ENCODE assay signal across 8 cellular contexts in genomic region chrX:149539283-149540132, GRCh38. TPM values are rescaled to one million over a fixed set of nuclear protein-coding genes. Genes with fewer than 3 reads are reported as not detected.
DNase-seq lines count a peak whose midpoint lies in the region; ATAC-seq, FAIRE-seq and TF ChIP-seq lines count a peak whose summit lies in the region.

No MANE protein-coding gene starts in this region.

- in situ Hi-C loops in HepG2 (cut with HindIII; ENCODE audit: extremely low pct_ligation_motif_present, low pct_unique_long_range_greater_than_20kb), result no loop called here

- DNase-seq in BE2C (peak; percentile 88), NCI-H526 treated with DMSO at 0.1 percent for 48 hours (lab: John Stamatoyannopoulos, UW) (peak; percentile 92), dedifferentiated amniotic fluid mesenchymal stem cell (ENCODE audit: extremely low spot score) (peak; percentile 83), HepG2 (ENCODE audit: low spot score) (peak; percentile 81)
- DNase-seq in activated CD4-positive, alpha-beta T cell treated with anti-CD3 and anti-CD28 coated beads, Interleukin-2, amount 10 ng/mL, durations not matched to agents 7 days and 5 days, result peak; percentile 92
- peak; percentile 77 for DNase-seq in stimulated activated CD4-positive, alpha-beta T cell treated with anti-CD3 and anti-CD28 coated beads, Interleukin-4, amount 100 ng/mL, for 1 hour

- no peaks in the 10 kb centered on the region for H3K79me2 ChIP-seq in HepG2 (ENCODE audit: insufficient read depth, low read length)

- intact Hi-C loops in HepG2 (cut with micrococcal nuclease; ENCODE audit: unreplicated experiment), result loop anchor here (1.0 kb wide), 1 partner anchor 27 kb away; no protein-coding TSS in a partner anchor

- H2AFZ ChIP-seq in HepG2 (ENCODE audit: low read length), result no peak overlapping the region

- no peak for TF ChIP-seq CTCF in BE2C (IDR thresholded peaks at IDR 0.05; ENCODE audit: low read depth, low read length)
- no peak for TF ChIP-seq CTCF in HepG2 (CRISPR knock-in tag; IDR thresholded peaks at IDR 0.05)

- H3K4me3 ChIP-seq in BE2C (ENCODE audit: low read depth, low read length), result peak overlapping the region; percentile 55
- H3K4me3 ChIP-seq in HepG2 (replicated peaks in 1 of 3; ENCODE audit: insufficient read depth in 1 of 3, low read depth in 2 of 3, low read length in 3 of 3), result peak overlapping the region; percentile 45 to 66 (median 63)

- CTCF ChIA-PET in activated CD4-positive, alpha-beta T cell treated with anti-CD3 and anti-CD28 coated beads, Interleukin-2, amount 10 ng/mL, durations not matched to agents 7 days and 5 days (lab: Charles Lee), result interaction anchor here (0.7 to 2.4 kb wide), 4 partner anchors 9 to 401 kb away, joined by 3 to 8 read pairs (median 5); no protein-coding TSS in a partner anchor
- CTCF ChIA-PET in HepG2 (lab: Yijun Ruan, JAX; ENCODE audit: low intra/inter-chr PET ratio, low total read pairs), result no interaction called here

- H3K27me3 ChIP-seq in BE2C (no peaks in the 10 kb centered on the region), HepG2 (ENCODE audit: control insufficient read depth in 1 of 2, insufficient read depth in 2 of 2, low read length in 2 of 2) (no peaks in the 10 kb centered on the region)

- peak overlapping the region; percentile 85 for H3K4me3 Mint-ChIP-seq in activated CD4-positive, alpha-beta T cell treated with anti-CD3 and anti-CD28 coated beads, Interleukin-2, amount 10 ng/mL, durations not matched to agents 7 days and 5 days

- peak overlapping the region; percentile 65 for H3K4me2 ChIP-seq in HepG2 (ENCODE audit: low read depth, low read length)

- H3K4me1 Mint-ChIP-seq in activated CD4-positive, alpha-beta T cell treated with anti-CD3 and anti-CD28 coated beads, Interleukin-2, amount 10 ng/mL, durations not matched to agents 7 days and 5 days, result peaks cover 6% of the 10 kb centered on the region

- no peaks in the 10 kb centered on the region for H3K9me3 ChIP-seq in BE2C
- H3K9me3 ChIP-seq in HepG2 (ENCODE audit: low read length), result no peaks in the 10 kb centered on the region

- BruUV-seq in HepG2 (replicated peaks; lab: Mats Ljungman, UMichigan), result no TSS peak

- no peak for TF ChIP-seq RAD21 in HepG2 (CRISPR knock-in tag; IDR thresholded peaks at IDR 0.05)

- ATAC-seq in GM19328 (IDR thresholded peaks at IDR 0.05; ENCODE audit: unreplicated experiment), result peak; percentile 39
- ATAC-seq in HG03460 (IDR thresholded peaks at IDR 0.05; ENCODE audit: unreplicated experiment), result peak; percentile 43
- peak; percentile 66 for ATAC-seq in HepG2

- H3K36me3 Mint-ChIP-seq in activated CD4-positive, alpha-beta T cell treated with anti-CD3 and anti-CD28 coated beads, Interleukin-2, amount 10 ng/mL, durations not matched to agents 7 days and 5 days (ENCODE audit: low read depth), result no peaks in the 10 kb centered on the region

- H3K27ac ChIP-seq in HepG2 (ENCODE audit: extremely low read length, insufficient read depth, low read length), result peak overlapping the region; percentile 57

- no peak overlapping the region for H3K9ac ChIP-seq in HepG2 (ENCODE audit: insufficient read depth, low read depth, low read length)

- no peak for TF ChIP-seq POLR2A in HepG2 (IDR thresholded peaks at IDR 0.05; ENCODE audit: insufficient read depth in 1 of 2, low read depth in 2 of 2, low read length in 2 of 2)

- WGBS in HepG2 (ENCODE audit: low lambda C conversion rate), result 3% methylated on average over 26 of the region's 34 CpGs

- FAIRE-seq in HepG2 (lab: Jason Lieb, UNC), result peak; percentile 90

- H3K27me3 Mint-ChIP-seq in activated CD4-positive, alpha-beta T cell treated with anti-CD3 and anti-CD28 coated beads, Interleukin-2, amount 10 ng/mL, durations not matched to agents 7 days and 5 days, result no peaks in the 10 kb centered on the region

- no peaks in the 10 kb centered on the region for H3K4me1 ChIP-seq in BE2C
- H3K4me1 ChIP-seq in HepG2 (ENCODE audit: insufficient read depth, low read length), result no peaks in the 10 kb centered on the region

- H3K27ac Mint-ChIP-seq in activated CD4-positive, alpha-beta T cell treated with anti-CD3 and anti-CD28 coated beads, Interleukin-2, amount 10 ng/mL, durations not matched to agents 7 days and 5 days, result peak overlapping the region; percentile 90

- H3K36me3 ChIP-seq in BE2C (no peaks in the 10 kb centered on the region), HepG2 (replicated peaks in 1 of 2; ENCODE audit: control insufficient read depth in 1 of 2, insufficient read depth in 2 of 2, low read length in 2 of 2) (no peaks in the 10 kb centered on the region)

- TF ChIP-seq EP300 in HepG2 (IDR thresholded peaks at IDR 0.05; ENCODE audit: low read depth in 2 of 2, low read length in 2 of 2), result no peak
- no peak for TF ChIP-seq EP300 in HepG2 (CRISPR knock-in tag; IDR thresholded peaks at IDR 0.05; ENCODE audit: borderline replicate concordance)

- POLR2A ChIA-PET in activated CD4-positive, alpha-beta T cell treated with anti-CD3 and anti-CD28 coated beads, Interleukin-2, amount 10 ng/mL, durations not matched to agents 7 days and 5 days (lab: Charles Lee), result interaction anchor here (0.8 to 1.7 kb wide), 3 partner anchors 11 to 401 kb away, joined by 3 to 7 read pairs (median 4); no protein-coding TSS in a partner anchor
- POLR2A ChIA-PET in HepG2 (lab: Yijun Ruan, JAX), result interaction anchor here (1.1 to 2.1 kb wide), 5 partner anchors 10 to 1655 kb away, joined by 3 to 16 read pairs (median 5); partner anchors contain the start of genes EOLA2 and IDS

- H3K9me3 Mint-ChIP-seq in activated CD4-positive, alpha-beta T cell treated with anti-CD3 and anti-CD28 coated beads, Interleukin-2, amount 10 ng/mL, durations not matched to agents 7 days and 5 days, result no peaks in the 10 kb centered on the region

- H4K20me1 ChIP-seq in HepG2 (ENCODE audit: insufficient read depth, low read length), result no peaks in the 10 kb centered on the region

RNA-seq across cellular contexts. Expression of gene EOLA1, which starts 1.3 kb away (rescaled TPM):
- polyA plus RNA-seq in BE2C (2012; ENCODE audit: insufficient read depth, insufficient read length, low read depth), result 53.4 TPM
- total RNA-seq in activated CD4-positive, alpha-beta T cell treated with anti-CD3 and anti-CD28 coated beads, Interleukin-2, amount 10 ng/mL, durations not matched to agents 7 days and 5 days, result 10 to 100 TPM; 33.2 to 37.2 TPM
- 8.9 and 9.6 TPM in 2 replicates for total RNA-seq in HepG2 (2016; rRNA removed; fragmentation: Illumina TruSeq; extraction: Trizol)
- 3.6 and 5.2 TPM in 2 replicates for total RNA-seq in HepG2 (2016; cell fraction: cytosol; rRNA removed; fragmentation: Illumina TruSeq; extraction: Trizol; ENCODE audit: low read depth)
- 8.9 and 10.7 TPM in 2 replicates for total RNA-seq in HepG2 (2016; cell fraction: insoluble cytoplasmic fraction; rRNA removed; fragmentation: Illumina TruSeq; extraction: Trizol)
- total RNA-seq in HepG2 (2016; cell fraction: membrane; rRNA removed; fragmentation: Illumina TruSeq; extraction: Trizol), result 5.9 and 7.1 TPM in 2 replicates
- total RNA-seq in HepG2 (2016; cell fraction: nucleus; rRNA removed; fragmentation: Illumina TruSeq; extraction: Trizol), result 4.8 and 7.2 TPM in 2 replicates
- 6.5 and 7.8 TPM in 2 replicates for polyA plus RNA-seq in HepG2 (2011; rRNA removed)
- polyA plus RNA-seq in HepG2 (2011; cell fraction: cytosol; rRNA removed), result 6.9 and 7.2 TPM in 2 replicates
- polyA plus RNA-seq in HepG2 (2011; cell fraction: nucleus; rRNA removed), result 8.6 and 9.2 TPM in 2 replicates
- polyA plus RNA-seq in HepG2 (2012), result 7.2 and 9.2 TPM in 2 replicates
- 3.2 and 3.3 TPM in 2 replicates for polyA plus RNA-seq in HepG2 (2016; cell fraction: cytosol; fragmentation: Illumina TruSeq; extraction: Trizol; ENCODE audit: low read depth)
- 10.4 and 11.2 TPM in 2 replicates for polyA plus RNA-seq in HepG2 (2016; cell fraction: insoluble cytoplasmic fraction; fragmentation: Illumina TruSeq; extraction: Trizol; ENCODE audit: low read depth)
- polyA plus RNA-seq in HepG2 (2016; cell fraction: membrane; fragmentation: Illumina TruSeq; extraction: Trizol; ENCODE audit: low read depth), result 4.5 and 5.7 TPM in 2 replicates
- 9.0 and 9.1 TPM in 2 replicates for polyA plus RNA-seq in HepG2 (2016; cell fraction: nucleus; fragmentation: Illumina TruSeq; extraction: Trizol; ENCODE audit: insufficient read depth, low read depth)
- polyA minus RNA-seq in HepG2 (2011; rRNA and poly(A)+ RNA removed; ENCODE audit: low replicate concordance), result 8.5 and 13.4 TPM in 2 replicates
- 3.7 and 4.0 TPM in 2 replicates for polyA minus RNA-seq in HepG2 (2011; cell fraction: cytosol; rRNA and poly(A)+ RNA removed)
- 6.4 and 8.7 TPM in 2 replicates for polyA minus RNA-seq in HepG2 (2011; cell fraction: nucleus; rRNA and poly(A)+ RNA removed)

RNA-seq across cellular contexts. Expression of gene HSFX3, which starts 10.2 kb away (rescaled TPM):
- polyA plus RNA-seq in BE2C (2012; ENCODE audit: insufficient read depth, insufficient read length, low read depth), result not detected
- not detected for total RNA-seq in activated CD4-positive, alpha-beta T cell treated with anti-CD3 and anti-CD28 coated beads, Interleukin-2, amount 10 ng/mL, durations not matched to agents 7 days and 5 days
- total RNA-seq in HepG2 (2016; rRNA removed; fragmentation: Illumina TruSeq; extraction: Trizol), result not detected in 2 replicates
- not detected in 2 replicates for total RNA-seq in HepG2 (2016; cell fraction: cytosol; rRNA removed; fragmentation: Illumina TruSeq; extraction: Trizol; ENCODE audit: low read depth)
- total RNA-seq in HepG2 (2016; cell fraction: insoluble cytoplasmic fraction; rRNA removed; fragmentation: Illumina TruSeq; extraction: Trizol), result not detected in 2 replicates
- total RNA-seq in HepG2 (2016; cell fraction: membrane; rRNA removed; fragmentation: Illumina TruSeq; extraction: Trizol), result not detected in 2 replicates
- total RNA-seq in HepG2 (2016; cell fraction: nucleus; rRNA removed; fragmentation: Illumina TruSeq; extraction: Trizol), result not detected in 2 replicates
- polyA plus RNA-seq in HepG2 (2011; rRNA removed), result not detected in 2 replicates
- not detected in 2 replicates for polyA plus RNA-seq in HepG2 (2011; cell fraction: cytosol; rRNA removed)
- polyA plus RNA-seq in HepG2 (2011; cell fraction: nucleus; rRNA removed), result not detected in 2 replicates
- not detected in 2 replicates for polyA plus RNA-seq in HepG2 (2012)
- not detected in 2 replicates for polyA plus RNA-seq in HepG2 (2016; cell fraction: cytosol; fragmentation: Illumina TruSeq; extraction: Trizol; ENCODE audit: low read depth)
- polyA plus RNA-seq in HepG2 (2016; cell fraction: insoluble cytoplasmic fraction; fragmentation: Illumina TruSeq; extraction: Trizol; ENCODE audit: low read depth), result not detected in 2 replicates
- polyA plus RNA-seq in HepG2 (2016; cell fraction: membrane; fragmentation: Illumina TruSeq; extraction: Trizol; ENCODE audit: low read depth), result not detected in 2 replicates
- not detected in 2 replicates for polyA plus RNA-seq in HepG2 (2016; cell fraction: nucleus; fragmentation: Illumina TruSeq; extraction: Trizol; ENCODE audit: insufficient read depth, low read depth)
- polyA minus RNA-seq in HepG2 (2011; rRNA and poly(A)+ RNA removed; ENCODE audit: low replicate concordance), result not detected in 2 replicates
- polyA minus RNA-seq in HepG2 (2011; cell fraction: cytosol; rRNA and poly(A)+ RNA removed), result not detected in 2 replicates
- not detected in 2 replicates for polyA minus RNA-seq in HepG2 (2011; cell fraction: nucleus; rRNA and poly(A)+ RNA removed)

RNA-seq across cellular contexts. Expression of gene IDS, which starts 34.4 kb away (rescaled TPM):
- 213 TPM for polyA plus RNA-seq in BE2C (2012; ENCODE audit: insufficient read depth, insufficient read length, low read depth)
- total RNA-seq in activated CD4-positive, alpha-beta T cell treated with anti-CD3 and anti-CD28 coated beads, Interleukin-2, amount 10 ng/mL, durations not matched to agents 7 days and 5 days, result 10 to 100 TPM; 52.6 to 55.7 TPM
- total RNA-seq in HepG2 (2016; rRNA removed; fragmentation: Illumina TruSeq; extraction: Trizol), result 2.2 and 3.4 TPM in 2 replicates
- 5.6 and 5.8 TPM in 2 replicates for total RNA-seq in HepG2 (2016; cell fraction: cytosol; rRNA removed; fragmentation: Illumina TruSeq; extraction: Trizol; ENCODE audit: low read depth)
- 2.3 and 2.7 TPM in 2 replicates for total RNA-seq in HepG2 (2016; cell fraction: insoluble cytoplasmic fraction; rRNA removed; fragmentation: Illumina TruSeq; extraction: Trizol)
- 9.5 and 10.0 TPM in 2 replicates for total RNA-seq in HepG2 (2016; cell fraction: membrane; rRNA removed; fragmentation: Illumina TruSeq; extraction: Trizol)
- total RNA-seq in HepG2 (2016; cell fraction: nucleus; rRNA removed; fragmentation: Illumina TruSeq; extraction: Trizol), result 2.6 TPM in 2 replicates
- polyA plus RNA-seq in HepG2 (2011; rRNA removed), result 11.9 and 13.6 TPM in 2 replicates
- polyA plus RNA-seq in HepG2 (2011; cell fraction: cytosol; rRNA removed), result 8.0 and 12.1 TPM in 2 replicates
- 8.6 and 12.4 TPM in 2 replicates for polyA plus RNA-seq in HepG2 (2011; cell fraction: nucleus; rRNA removed)
- 6.3 and 8.7 TPM in 2 replicates for polyA plus RNA-seq in HepG2 (2012)
- 9.2 and 10.7 TPM in 2 replicates for polyA plus RNA-seq in HepG2 (2016; cell fraction: cytosol; fragmentation: Illumina TruSeq; extraction: Trizol; ENCODE audit: low read depth)
- 3.4 and 3.8 TPM in 2 replicates for polyA plus RNA-seq in HepG2 (2016; cell fraction: insoluble cytoplasmic fraction; fragmentation: Illumina TruSeq; extraction: Trizol; ENCODE audit: low read depth)
- polyA plus RNA-seq in HepG2 (2016; cell fraction: membrane; fragmentation: Illumina TruSeq; extraction: Trizol; ENCODE audit: low read depth), result 11.7 and 11.9 TPM in 2 replicates
- 2.3 and 2.6 TPM in 2 replicates for polyA plus RNA-seq in HepG2 (2016; cell fraction: nucleus; fragmentation: Illumina TruSeq; extraction: Trizol; ENCODE audit: insufficient read depth, low read depth)
- 14.2 and 23.0 TPM in 2 replicates for polyA minus RNA-seq in HepG2 (2011; rRNA and poly(A)+ RNA removed; ENCODE audit: low replicate concordance)
- 6.9 and 10.3 TPM in 2 replicates for polyA minus RNA-seq in HepG2 (2011; cell fraction: cytosol; rRNA and poly(A)+ RNA removed)
- 6.2 and 9.2 TPM in 2 replicates for polyA minus RNA-seq in HepG2 (2011; cell fraction: nucleus; rRNA and poly(A)+ RNA removed)

RNA-seq across cellular contexts. Expression of gene MAGEA9B, which starts 47.8 kb away (rescaled TPM):
- polyA plus RNA-seq in BE2C (2012; ENCODE audit: insufficient read depth, insufficient read length, low read depth), result not detected
- not detected for total RNA-seq in activated CD4-positive, alpha-beta T cell treated with anti-CD3 and anti-CD28 coated beads, Interleukin-2, amount 10 ng/mL, durations not matched to agents 7 days and 5 days
- 0.07 TPM in 1 of 2 replicates, not detected in the other for total RNA-seq in HepG2 (2016; rRNA removed; fragmentation: Illumina TruSeq; extraction: Trizol)
- not detected in 2 replicates for total RNA-seq in HepG2 (2016; cell fraction: cytosol; rRNA removed; fragmentation: Illumina TruSeq; extraction: Trizol; ENCODE audit: low read depth)
- total RNA-seq in HepG2 (2016; cell fraction: insoluble cytoplasmic fraction; rRNA removed; fragmentation: Illumina TruSeq; extraction: Trizol), result 0.06 TPM in 1 of 2 replicates, not detected in the other
- total RNA-seq in HepG2 (2016; cell fraction: membrane; rRNA removed; fragmentation: Illumina TruSeq; extraction: Trizol), result not detected in 2 replicates
- total RNA-seq in HepG2 (2016; cell fraction: nucleus; rRNA removed; fragmentation: Illumina TruSeq; extraction: Trizol), result not detected in 2 replicates
- polyA plus RNA-seq in HepG2 (2011; rRNA removed), result 0.11 TPM in 1 of 2 replicates, not detected in the other
- polyA plus RNA-seq in HepG2 (2011; cell fraction: cytosol; rRNA removed), result 0.15 TPM in 1 of 2 replicates, not detected in the other
- not detected in 2 replicates for polyA plus RNA-seq in HepG2 (2011; cell fraction: nucleus; rRNA removed)
- polyA plus RNA-seq in HepG2 (2012), result not detected in 2 replicates
- not detected in 2 replicates for polyA plus RNA-seq in HepG2 (2016; cell fraction: cytosol; fragmentation: Illumina TruSeq; extraction: Trizol; ENCODE audit: low read depth)
- polyA plus RNA-seq in HepG2 (2016; cell fraction: insoluble cytoplasmic fraction; fragmentation: Illumina TruSeq; extraction: Trizol; ENCODE audit: low read depth), result 0.22 TPM in 1 of 2 replicates, not detected in the other
- polyA plus RNA-seq in HepG2 (2016; cell fraction: membrane; fragmentation: Illumina TruSeq; extraction: Trizol; ENCODE audit: low read depth), result not detected in 2 replicates
- polyA plus RNA-seq in HepG2 (2016; cell fraction: nucleus; fragmentation: Illumina TruSeq; extraction: Trizol; ENCODE audit: insufficient read depth, low read depth), result not detected in 2 replicates
- polyA minus RNA-seq in HepG2 (2011; rRNA and poly(A)+ RNA removed; ENCODE audit: low replicate concordance), result not detected in 2 replicates
- polyA minus RNA-seq in HepG2 (2011; cell fraction: cytosol; rRNA and poly(A)+ RNA removed), result not detected in 2 replicates
- not detected in 2 replicates for polyA minus RNA-seq in HepG2 (2011; cell fraction: nucleus; rRNA and poly(A)+ RNA removed)

RNA-seq across cellular contexts. Expression of gene HSFX2, which starts 55.6 kb away (rescaled TPM):
- not detected for polyA plus RNA-seq in BE2C (2012; ENCODE audit: insufficient read depth, insufficient read length, low read depth)
- under 1 TPM in 1 of 2 experiments, not detected in 1; 0.35 TPM for total RNA-seq in activated CD4-positive, alpha-beta T cell treated with anti-CD3 and anti-CD28 coated beads, Interleukin-2, amount 10 ng/mL, durations not matched to agents 7 days and 5 days
- 0.13 TPM in 1 of 2 replicates, not detected in the other for total RNA-seq in HepG2 (2016; rRNA removed; fragmentation: Illumina TruSeq; extraction: Trizol)
- total RNA-seq in HepG2 (2016; cell fraction: cytosol; rRNA removed; fragmentation: Illumina TruSeq; extraction: Trizol; ENCODE audit: low read depth), result not detected in 2 replicates
- total RNA-seq in HepG2 (2016; cell fraction: insoluble cytoplasmic fraction; rRNA removed; fragmentation: Illumina TruSeq; extraction: Trizol), result 0.11 TPM in 1 of 2 replicates, not detected in the other
- total RNA-seq in HepG2 (2016; cell fraction: membrane; rRNA removed; fragmentation: Illumina TruSeq; extraction: Trizol), result not detected in 2 replicates
- total RNA-seq in HepG2 (2016; cell fraction: nucleus; rRNA removed; fragmentation: Illumina TruSeq; extraction: Trizol), result 0.53 and 0.56 TPM in 2 replicates
- polyA plus RNA-seq in HepG2 (2011; rRNA removed), result 0.30 TPM in 1 of 2 replicates, not detected in the other
- polyA plus RNA-seq in HepG2 (2011; cell fraction: cytosol; rRNA removed), result 0.08 TPM in 1 of 2 replicates, not detected in the other
- polyA plus RNA-seq in HepG2 (2011; cell fraction: nucleus; rRNA removed), result 0.32 and 0.54 TPM in 2 replicates
- polyA plus RNA-seq in HepG2 (2012), result 0.34 TPM in 1 of 2 replicates, not detected in the other
- polyA plus RNA-seq in HepG2 (2016; cell fraction: cytosol; fragmentation: Illumina TruSeq; extraction: Trizol; ENCODE audit: low read depth), result not detected in 2 replicates
- not detected in 2 replicates for polyA plus RNA-seq in HepG2 (2016; cell fraction: insoluble cytoplasmic fraction; fragmentation: Illumina TruSeq; extraction: Trizol; ENCODE audit: low read depth)
- not detected in 2 replicates for polyA plus RNA-seq in HepG2 (2016; cell fraction: membrane; fragmentation: Illumina TruSeq; extraction: Trizol; ENCODE audit: low read depth)
- polyA plus RNA-seq in HepG2 (2016; cell fraction: nucleus; fragmentation: Illumina TruSeq; extraction: Trizol; ENCODE audit: insufficient read depth, low read depth), result not detected in 2 replicates
- polyA minus RNA-seq in HepG2 (2011; rRNA and poly(A)+ RNA removed; ENCODE audit: low replicate concordance), result 0.40 and 1.1 TPM in 2 replicates
- not detected in 2 replicates for polyA minus RNA-seq in HepG2 (2011; cell fraction: cytosol; rRNA and poly(A)+ RNA removed)
- not detected in 2 replicates for polyA minus RNA-seq in HepG2 (2011; cell fraction: nucleus; rRNA and poly(A)+ RNA removed)

Comparison
In these comparisons a context has a peak if more than half of its experiments do, and no peak if none do; other contexts are left out.
1. Peak in every context shown above with its lines: DNase-seq, ATAC-seq, H3K4me3 ChIP-seq and H3K27ac ChIP-seq.
2. RNA of gene IDS, which starts 34.4 kb away (total RNA-seq): 52.6 to 55.7 TPM in activated CD4-positive, alpha-beta T cell treated with anti-CD3 and anti-CD28 coated beads, Interleukin-2, amount 10 ng/mL, durations not matched to agents 7 days and 5 days; 2.2 to 10.0 TPM in HepG2; every median in the first group is over 4 times any median in the second.